In genomic region chr4:39451423-39452023, GRCh38 we compare ENCODE assay signal across 2 cellular contexts.
A peak's percentile ranks its signal among the peaks of the same experiment; 100 is the strongest.
TF ChIP-seq lines count a peak whose summit lies in the region.

No MANE protein-coding gene starts in this region.

TF ChIP-seq in GM23338, 12 proteins besides CTCF, POLR2A, EP300 and RAD21:
- TF ChIP-seq REST (IDR thresholded peaks at IDR 0.05; ENCODE audit: unreplicated experiment) (no peak), STAT1 (IDR thresholded peaks at IDR 0.05; ENCODE audit: unreplicated experiment) (no peak)

TF ChIP-seq in GM12878, 131 proteins besides CTCF, POLR2A, EP300 and RAD21:
- TF ChIP-seq POLR2AphosphoS5 (IDR thresholded peaks at IDR 0.05; ENCODE audit: low read length) (peak; percentile 65), POU2F2 (IDR thresholded peaks at IDR 0.05; ENCODE audit: borderline replicate concordance, low read depth, low read length) (no peak)
